Comparison of ENCODE assay signal across 11 cellular contexts in the genomic region with DNA sequence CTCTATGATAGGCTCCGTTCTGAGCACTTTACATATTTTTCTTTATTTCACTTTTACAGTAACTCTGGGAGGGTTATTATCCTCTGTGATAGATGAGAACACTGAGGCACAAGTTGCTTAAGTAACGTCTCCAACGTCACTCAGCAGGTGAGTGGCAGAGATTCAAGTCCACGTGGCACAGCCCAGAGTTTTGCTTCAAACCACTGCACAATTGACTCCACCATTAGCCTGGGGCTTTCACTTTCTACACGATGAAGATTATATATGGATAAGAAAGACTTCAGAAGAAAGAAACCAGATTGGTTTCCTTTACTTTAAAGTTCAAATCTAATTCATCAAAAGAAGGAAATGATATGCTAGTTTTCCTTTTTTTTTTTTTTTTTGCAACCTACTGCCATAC.
DNase-seq lines count a peak whose midpoint lies in the region; ATAC-seq lines count a peak whose summit lies in the region.
"Had no signal": no experiment of that assay in that cellular context is flagged by ENCODE, and none has a peak within 500 bp of the region (broad histone marks: within the 10 kb centered on the region; RNA-seq: fewer than 3 reads in every experiment).

No MANE protein-coding gene starts in this region.

- no peaks in the 10 kb centered on the region for H3K36me3 ChIP-seq in mesodermal cell (ENCODE audit: control insufficient read depth, insufficient read depth, low read length)

- peaks cover 31% of the 10 kb centered on the region for H3K4me1 Mint-ChIP-seq in activated T-cell treated with anti-CD3 and anti-CD28 coated beads, Interleukin-2, amount 50 U/mL, for 4 hours (ENCODE audit: low read depth)

- 84 to 100% methylated on average over 2 to 3 of the region's 5 CpGs for WGBS in mesodermal cell (ENCODE audit: insufficient coverage in 2 of 2), 2 experiments

- peak overlapping the region; percentile 22 for H3K4me3 Mint-ChIP-seq in activated T-cell treated with anti-CD3 and anti-CD28 coated beads, Interleukin-2, amount 50 U/mL, for 4 hours

- no peaks in the 10 kb centered on the region for H3K9me3 Mint-ChIP-seq in activated T-cell treated with anti-CD3 and anti-CD28 coated beads, Interleukin-2, amount 50 U/mL, for 4 hours

- H3K27me3 Mint-ChIP-seq in activated T-cell treated with anti-CD3 and anti-CD28 coated beads, Interleukin-2, amount 50 U/mL, for 4 hours (ENCODE audit: low read depth), result peaks cover 25% of the 10 kb centered on the region

- DNase-seq in activated CD8-positive, alpha-beta memory T cell treated with anti-CD3 and anti-CD28 coated beads for 24 hours, result peak; percentile 68
- DNase-seq in activated CD8-positive, alpha-beta memory T cell treated with anti-CD3 and anti-CD28 coated beads, Interleukin-2, amount 50 U/mL, for 48 hours, result no peak
- DNase-seq in activated T-cell treated with anti-CD3 and anti-CD28 coated beads, Interleukin-2, amount 50 U/mL, for 4 hours, result peak; percentile 34
- DNase-seq in stimulated activated naive CD4-positive, alpha-beta T cell (lab: John Stamatoyannopoulos, UW), result peak in 4 of 6 experiments; percentile 11 to 59 (median 58)
- DNase-seq in HK-2 (ENCODE audit: unreplicated experiment) (no peak), DMS153 (lab: John Stamatoyannopoulos, UW) (no peak)
- DNase-seq: anterior cingulate cortex had no signal

- peak; percentile 81 to 85 for ATAC-seq in activated T-cell treated with anti-CD3 and anti-CD28 coated beads, Interleukin-2, amount 50 U/mL, for 4 hours
- no peak for ATAC-seq in HG03565 (IDR thresholded peaks at IDR 0.05; ENCODE audit: unreplicated experiment)
- ATAC-seq: A549 had no signal

- no peaks in the 10 kb centered on the region for H3K36me3 Mint-ChIP-seq in activated T-cell treated with anti-CD3 and anti-CD28 coated beads, Interleukin-2, amount 50 U/mL, for 4 hours (ENCODE audit: insufficient read depth)

- H3K4me1 ChIP-seq in mesodermal cell (ENCODE audit: control insufficient read depth, insufficient read depth, low read length, poor library complexity, severe bottlenecking), result peaks cover 28% of the 10 kb centered on the region

- H3K27ac ChIP-seq in mesodermal cell (ENCODE audit: low read depth, low read length, severe bottlenecking), result peak overlapping the region; percentile 82
- H3K27ac ChIP-seq: A549, epithelial cell of prostate had no signal

- no peaks in the 10 kb centered on the region for H3K9me3 ChIP-seq in mesodermal cell (ENCODE audit: control insufficient read depth, low read length)
- H3K9me3 ChIP-seq: A549 had no signal

- H3K4me3 ChIP-seq in mesodermal cell (ENCODE audit: extremely low read depth, insufficient read depth, low read length, poor library complexity, severe bottlenecking), result no peak overlapping the region
- H3K4me3 ChIP-seq: A549 had no signal

Comparison
In these comparisons a context has a peak if more than half of its experiments do, and no peak if none do; other contexts are left out.
1. DNase-seq: peak in activated CD8-positive, alpha-beta memory T cell treated with anti-CD3 and anti-CD28 coated beads for 24 hours (single experiment), activated T-cell treated with anti-CD3 and anti-CD28 coated beads, Interleukin-2, amount 50 U/mL, for 4 hours (single experiment) and stimulated activated naive CD4-positive, alpha-beta T cell (4 of 6); none in activated CD8-positive, alpha-beta memory T cell treated with anti-CD3 and anti-CD28 coated beads, Interleukin-2, amount 50 U/mL, for 48 hours (single experiment), HK-2 (single experiment) and DMS153 (single experiment).